1 cellular context compared by ENCODE assay signal in the genomic region with DNA sequence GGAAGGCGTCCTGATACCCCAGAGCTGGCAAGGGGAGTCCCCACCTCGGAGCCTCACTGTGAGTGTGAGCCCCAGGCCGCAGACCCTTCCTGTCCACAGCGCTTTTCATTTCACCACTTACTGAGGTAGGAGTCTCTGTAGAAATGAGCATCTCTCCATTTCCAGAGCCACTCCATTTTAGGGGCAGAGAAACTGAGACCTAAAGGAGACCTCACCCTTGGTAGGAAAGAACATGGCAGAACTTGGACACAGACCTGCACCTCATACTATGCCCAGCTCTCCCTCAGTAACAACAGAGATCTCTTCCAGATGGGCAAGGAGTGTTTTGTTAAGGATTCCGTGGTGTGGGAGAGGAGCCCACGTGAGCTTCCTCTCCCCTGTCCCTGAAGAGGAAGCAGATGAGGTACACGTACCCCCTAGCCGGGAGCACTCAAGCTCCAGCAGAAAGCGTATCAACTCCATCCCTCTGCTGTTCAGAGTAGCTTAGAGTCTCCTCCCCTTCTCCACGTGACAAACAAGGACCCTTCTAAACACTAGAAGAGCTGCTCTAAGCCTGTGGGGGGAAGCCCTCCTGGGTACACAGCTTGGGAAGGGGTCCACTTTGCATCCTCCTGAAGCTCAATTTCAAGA.
TF ChIP-seq lines count a peak whose summit lies in the region.

No MANE protein-coding gene starts in this region.

TF ChIP-seq in H1, 55 proteins besides CTCF, POLR2A, EP300 and RAD21:
- no peak for TF ChIP-seq KDM4A (IDR thresholded peaks at IDR 0.05; ENCODE audit: low read depth, low read length, severe bottlenecking)
- TF ChIP-seq JUND (IDR thresholded peaks at IDR 0.05; ENCODE audit: low read length): no peak
- TF ChIP-seq, protein P1, sequence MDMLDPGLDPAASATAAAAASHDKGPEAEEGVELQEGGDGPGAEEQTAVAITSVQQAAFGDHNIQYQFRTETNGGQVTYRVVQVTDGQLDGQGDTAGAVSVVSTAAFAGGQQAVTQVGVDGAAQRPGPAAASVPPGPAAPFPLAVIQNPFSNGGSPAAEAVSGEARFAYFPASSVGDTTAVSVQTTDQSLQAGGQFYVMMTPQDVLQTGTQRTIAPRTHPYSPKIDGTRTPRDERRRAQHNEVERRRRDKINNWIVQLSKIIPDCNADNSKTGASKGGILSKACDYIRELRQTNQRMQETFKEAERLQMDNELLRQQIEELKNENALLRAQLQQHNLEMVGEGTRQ (IDR thresholded peaks at IDR 0.05; ENCODE audit: low read length): peak; percentile 67
- peak; percentile 60 for TF ChIP-seq SUZ12 (IDR thresholded peaks at IDR 0.05; ENCODE audit: low read length)
- peak; percentile 16 for TF ChIP-seq CTBP2 (IDR thresholded peaks at IDR 0.05; ENCODE audit: borderline replicate concordance, insufficient read depth, insufficient read length, low read length)
